8 cellular contexts compared by ENCODE assay signal in the genomic region with DNA sequence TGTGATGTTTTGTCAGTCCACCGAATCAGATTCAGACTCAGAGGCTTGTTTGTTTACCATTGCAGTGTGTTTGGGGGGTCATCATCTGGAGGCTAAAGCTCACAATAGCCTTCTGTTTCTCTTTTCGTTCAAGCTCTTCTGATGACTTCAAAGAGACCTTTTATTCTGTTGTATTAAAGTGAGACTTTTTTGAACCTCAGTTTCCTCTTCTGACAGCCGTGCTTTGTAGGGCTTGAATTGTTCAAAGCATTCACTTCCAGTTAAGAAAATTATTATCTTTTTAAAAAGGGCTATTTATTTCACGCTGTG. TPM values are rescaled to one million over a fixed set of nuclear protein-coding genes. Genes with fewer than 3 reads are reported as not detected.
A peak's percentile ranks its signal among the peaks of the same experiment; 100 is the strongest.
DNase-seq lines count a peak whose midpoint lies in the region; ATAC-seq and TF ChIP-seq lines count a peak whose summit lies in the region.

No MANE protein-coding gene starts in this region.

- peak overlapping the region; percentile 97 for H3K27ac Mint-ChIP-seq in activated CD4-positive, alpha-beta T cell treated with anti-CD3 and anti-CD28 coated beads, Interleukin-2, amount 10 ng/mL, durations not matched to agents 7 days and 5 days

- TF ChIP-seq CTCF in testis (IDR thresholded peaks at IDR 0.05): no peak

- ATAC-seq in HG03342 (IDR thresholded peaks at IDR 0.05; ENCODE audit: unreplicated experiment) (no peak), HG03159 (IDR thresholded peaks at IDR 0.05; ENCODE audit: unreplicated experiment) (no peak), GM18858 (IDR thresholded peaks at IDR 0.05; ENCODE audit: unreplicated experiment) (no peak)

- TF ChIP-seq POLR2A in testis (IDR thresholded peaks at IDR 0.05): no peak

- H3K36me3 ChIP-seq in testis (ENCODE audit: low read depth, missing control alignments): no peaks in the 10 kb centered on the region

- peak overlapping the region; percentile 100 for H3K4me3 Mint-ChIP-seq in activated CD4-positive, alpha-beta T cell treated with anti-CD3 and anti-CD28 coated beads, Interleukin-2, amount 10 ng/mL, durations not matched to agents 7 days and 5 days

- POLR2A ChIA-PET in activated CD4-positive, alpha-beta T cell treated with anti-CD3 and anti-CD28 coated beads, Interleukin-2, amount 10 ng/mL, durations not matched to agents 7 days and 5 days (lab: Charles Lee): interaction anchor here (0.8 kb wide), 1 partner anchor 81 kb away, joined by 5 read pairs; no protein-coding TSS in a partner anchor

- peaks cover 12% of the 10 kb centered on the region for H3K36me3 Mint-ChIP-seq in activated CD4-positive, alpha-beta T cell treated with anti-CD3 and anti-CD28 coated beads, Interleukin-2, amount 10 ng/mL, durations not matched to agents 7 days and 5 days (ENCODE audit: low read depth)

- CTCF ChIA-PET in activated CD4-positive, alpha-beta T cell treated with anti-CD3 and anti-CD28 coated beads, Interleukin-2, amount 10 ng/mL, durations not matched to agents 7 days and 5 days (lab: Charles Lee): interaction anchor here (0.6 to 5.6 kb wide), 8 partner anchors 11 to 1875 kb away, joined by 3 to 24 read pairs (median 4); a partner anchor contains a TSS

- H3K9me3 ChIP-seq in testis: no peaks in the 10 kb centered on the region

- H3K27me3 Mint-ChIP-seq in activated CD4-positive, alpha-beta T cell treated with anti-CD3 and anti-CD28 coated beads, Interleukin-2, amount 10 ng/mL, durations not matched to agents 7 days and 5 days: no peaks in the 10 kb centered on the region

- H3K27ac ChIP-seq in layer of hippocampus (ENCODE audit: low read depth, low read length): peak overlapping the region; percentile 94
- H3K27ac ChIP-seq in testis: peak overlapping the region in 1 of 2 donors; percentile 63

- H3K4me1 ChIP-seq in testis: peaks cover 10% of the 10 kb centered on the region

- no peak for DNase-seq in activated CD4-positive, alpha-beta T cell treated with anti-CD3 and anti-CD28 coated beads, Interleukin-2, amount 10 ng/mL, durations not matched to agents 7 days and 5 days
- DNase-seq in activated CD4-positive, alpha-beta T cell treated with anti-CD3 and anti-CD28 coated beads, Interleukin-2, amount 50 U/mL, for 1 hour: no peak
- DNase-seq in amniotic epithelial cell (ENCODE audit: low read depth) (peak; percentile 20), testis (no peak)

- H3K9me3 Mint-ChIP-seq in activated CD4-positive, alpha-beta T cell treated with anti-CD3 and anti-CD28 coated beads, Interleukin-2, amount 10 ng/mL, durations not matched to agents 7 days and 5 days: no peaks in the 10 kb centered on the region

- WGBS in testis, 2 donors: 14% methylated on average over 4 of the region's 4 CpGs

- H3K4me3 ChIP-seq in testis: peak overlapping the region; percentile 69 to 93

- H3K4me1 Mint-ChIP-seq in activated CD4-positive, alpha-beta T cell treated with anti-CD3 and anti-CD28 coated beads, Interleukin-2, amount 10 ng/mL, durations not matched to agents 7 days and 5 days: peaks cover 48% of the 10 kb centered on the region

- H3K27me3 ChIP-seq in layer of hippocampus (ENCODE audit: control insufficient read depth, insufficient read depth, low read length) (no peaks in the 10 kb centered on the region), testis (no peaks in the 10 kb centered on the region)

- intact Hi-C loops in testis (cut with DNase I; ENCODE audit: low total_unique reads): loop anchor here (5.0 kb wide), 1 partner anchor 158 kb away; a partner anchor contains a TSS

RNA-seq across cellular contexts. Expression of a gene that starts 1.3 kb away (rescaled TPM):
- total RNA-seq in activated CD4-positive, alpha-beta T cell treated with anti-CD3 and anti-CD28 coated beads, Interleukin-2, amount 10 ng/mL, durations not matched to agents 7 days and 5 days: 10 to 100 TPM; 30.3 to 40.2 TPM
- 10 to 100 TPM; 29.3 to 31.3 TPM for total RNA-seq in testis
- polyA plus RNA-seq in testis (ENCODE audit: insufficient read depth, low read depth, low replicate concordance): 28.8 TPM

RNA-seq across cellular contexts. Expression of a gene that starts 27.6 kb away (rescaled TPM):
- total RNA-seq in activated CD4-positive, alpha-beta T cell treated with anti-CD3 and anti-CD28 coated beads, Interleukin-2, amount 10 ng/mL, durations not matched to agents 7 days and 5 days: 1 to 10 TPM; 6.2 to 7.0 TPM
- total RNA-seq in testis: 10 to 100 TPM; 14.6 to 15.1 TPM
- 16.4 TPM for polyA plus RNA-seq in testis (ENCODE audit: insufficient read depth, low read depth, low replicate concordance)

RNA-seq across cellular contexts. Expression of a gene that starts 27.9 kb away (rescaled TPM):
- 10 to 100 TPM; 12.7 to 15.4 TPM for total RNA-seq in activated CD4-positive, alpha-beta T cell treated with anti-CD3 and anti-CD28 coated beads, Interleukin-2, amount 10 ng/mL, durations not matched to agents 7 days and 5 days
- total RNA-seq in testis: 10 to 100 TPM; 13.8 to 17.0 TPM
- polyA plus RNA-seq in testis (ENCODE audit: insufficient read depth, low read depth, low replicate concordance): 18.4 TPM
